In genomic region chr19:41439441-41440222, GRCh38 we compare ENCODE assay signal across 8 cellular contexts. TPM values are rescaled to one million over a fixed set of nuclear protein-coding genes. Genes with fewer than 3 reads are reported as not detected.
A peak's percentile ranks its signal among the peaks of the same experiment; 100 is the strongest.
DNase-seq lines count a peak whose midpoint lies in the region; ATAC-seq, FAIRE-seq and TF ChIP-seq lines count a peak whose summit lies in the region.

Gene DMAC2, minus strand, starts transcription at chr19:41439912. Its CDS starts 13 bp downstream, at chr19:41439899.

- peak within 1 kb of the TSS; percentile 98 for H2AFZ ChIP-seq in keratinocyte (ENCODE audit: control insufficient read depth, low read length)

- peak; percentile 61 to 79 (median 77) for TF ChIP-seq CTCF in keratinocyte (optimal IDR thresholded peaks at IDR 0.05 in 1 of 3, IDR thresholded peaks at IDR 0.05 in 1 of 3, conservative IDR thresholded peaks at IDR 0.05 in 1 of 3; ENCODE audit: extremely low read depth in 1 of 3, insufficient read depth in 2 of 3, low read length in 3 of 3)

- peaks cover 8 to 9% of the 10 kb centered on the region in 2 experiments for H3K36me3 ChIP-seq in keratinocyte (ENCODE audit: control insufficient read depth in 2 of 2, extremely low read depth in 1 of 2, insufficient read depth in 2 of 2, low read length in 2 of 2)

- peak within 1 kb of the TSS; percentile 89 for H3K4me2 ChIP-seq in keratinocyte (ENCODE audit: control insufficient read depth, extremely low read depth, insufficient read depth, low read depth, low read length)

- peak; percentile 97 to 98 for DNase-seq in AML-193 (lab: John Stamatoyannopoulos, UW)
- peak; percentile 91 for DNase-seq in NCI-H345 treated with DMSO at 0.1 percent for 48 hours (lab: John Stamatoyannopoulos, UW; ENCODE audit: unreplicated experiment)
- DNase-seq in activated CD4-positive, CD25-positive, alpha-beta regulatory T cell (lab: John Stamatoyannopoulos, UW) = peak; percentile 74 to 88 (median 88)
- DNase-seq in cerebellum (ENCODE audit: low spot score) = peak; percentile 98
- peak; percentile 94 for DNase-seq in keratinocyte (ENCODE audit: low read depth, low spot score)
- peak; percentile 81 to 85 for DNase-seq in stimulated activated CD4-positive, alpha-beta T cell treated with anti-CD3 and anti-CD28 coated beads, Interleukin-15, amount 100 ng/mL, for 1 hour (ENCODE audit: low read depth in 1 of 2, low spot score in 1 of 2)

- no peaks in the 10 kb centered on the region for H3K9me3 ChIP-seq in keratinocyte (ENCODE audit: control insufficient read depth, low read depth, low read length)

- peaks cover 12% of the 10 kb centered on the region for H3K4me1 ChIP-seq in keratinocyte (ENCODE audit: control insufficient read depth, extremely low read depth, insufficient read depth, low read length)

- dilution Hi-C loops in keratinocyte (cut with MboI; ENCODE audit: extremely low pct_ligation_motif_present, low sequenced_read_pairs) = no loop called here

- peak within 1 kb of the TSS; percentile 98 for H3K27ac ChIP-seq in keratinocyte (ENCODE audit: control insufficient read depth, insufficient read depth, low read length)

- H3K9ac ChIP-seq in keratinocyte (ENCODE audit: control insufficient read depth, extremely low read depth, insufficient read depth, low read length) = peak within 1 kb of the TSS; percentile 99

- no peaks in the 10 kb centered on the region for H3K27me3 ChIP-seq in keratinocyte (ENCODE audit: control insufficient read depth, extremely low read depth, insufficient read depth, low read length)

- peak within 1 kb of the TSS; percentile 63 to 98 (median 97) for H3K4me3 ChIP-seq in keratinocyte (ENCODE audit: control insufficient read depth in 2 of 3, extremely low read depth in 1 of 3, insufficient read depth in 2 of 3, low read depth in 1 of 3, low read length in 3 of 3)

- peak; percentile 98 for FAIRE-seq in keratinocyte (lab: Jason Lieb, UNC)

- ATAC-seq in GM19025 (IDR thresholded peaks at IDR 0.05; ENCODE audit: low read depth, unreplicated experiment) = peak; percentile 90
- ATAC-seq in HG03342 (IDR thresholded peaks at IDR 0.05; ENCODE audit: unreplicated experiment) = peak; percentile 78

- no peaks in the 10 kb centered on the region for H4K20me1 ChIP-seq in keratinocyte (ENCODE audit: control insufficient read depth, extremely low read depth, insufficient read depth, low read length)

- no peaks in the 10 kb centered on the region for H3K9me1 ChIP-seq in keratinocyte (ENCODE audit: control insufficient read depth, extremely low read depth, insufficient read depth, low read length)

- peaks cover 13% of the 10 kb centered on the region for H3K79me2 ChIP-seq in keratinocyte (ENCODE audit: control insufficient read depth, insufficient read depth, low read length)

RNA-seq across cellular contexts. Expression of gene DMAC2, which starts in this region (rescaled TPM):
- total RNA-seq in cerebellum = 17.3 TPM
- 45.3 to 64.0 TPM (median 45.6 TPM) in 3 replicates for polyA plus RNA-seq in keratinocyte
- 30.6 TPM for polyA plus RNA-seq in keratinocyte (2011; ENCODE audit: low read depth)
- 57.1 and 81.4 TPM in 2 replicates for polyA plus RNA-seq in keratinocyte (2011; cell fraction: cytosol; rRNA removed)
- 39.8 and 51.4 TPM in 2 replicates for polyA plus RNA-seq in keratinocyte (2011; cell fraction: nucleus; rRNA removed)
- polyA plus RNA-seq in keratinocyte (2012; ENCODE audit: low replicate concordance) = 37.1 and 51.0 TPM in 2 replicates
- 49.0 to 61.4 TPM (median 61.2 TPM) in 3 replicates for polyA minus RNA-seq in keratinocyte
- polyA minus RNA-seq in keratinocyte (2011; cell fraction: cytosol; rRNA and poly(A)+ RNA removed) = 82.3 TPM
- polyA minus RNA-seq in keratinocyte (2011; cell fraction: nucleus; rRNA and poly(A)+ RNA removed) = 22.8 and 24.7 TPM in 2 replicates

Comparison
In these comparisons a context has a peak if more than half of its experiments do, and no peak if none do; other contexts are left out.
1. Peak in every context shown above with its lines: DNase-seq, ATAC-seq, H3K4me3 ChIP-seq and H3K27ac ChIP-seq.